ENCODE assay signal across 39 cellular contexts in the genomic region with DNA sequence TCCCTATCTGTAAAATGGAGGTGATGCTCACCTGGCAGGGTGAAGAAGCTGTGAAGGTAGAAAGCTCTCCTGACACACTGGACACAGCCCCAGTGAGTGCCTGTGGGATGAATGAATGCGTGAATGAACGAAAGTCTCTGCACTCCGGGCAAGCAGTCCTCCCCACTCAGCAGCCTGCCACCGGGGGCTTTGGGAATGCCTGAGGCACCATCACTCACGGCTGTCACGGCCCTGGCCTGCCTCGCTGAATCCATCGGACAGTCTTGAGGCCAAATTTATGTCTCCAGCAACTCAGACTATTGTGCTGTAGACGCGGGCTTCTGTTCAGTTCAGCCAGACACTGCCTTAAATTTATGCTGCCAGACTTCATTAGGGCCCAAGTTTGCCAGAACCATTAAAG.
"Had no signal": no experiment of that assay in that cellular context is flagged by ENCODE, and none has a peak within 500 bp of the region (broad histone marks: within the 10 kb centered on the region; RNA-seq: fewer than 3 reads in every experiment).

No MANE protein-coding gene starts in this region.

- DNase-seq: activated B cell treated with CpG ODN at 0.5 μM for 24 hours; activated CD4-positive, alpha-beta memory T cell treated with anti-CD3 and anti-CD28 coated beads, Interleukin-2, amount 10 ng/mL, durations not matched to agents 7 days and 5 days; activated CD4-positive, alpha-beta T cell treated with anti-CD3 and anti-CD28 coated beads for 4 hours; activated CD4-positive, alpha-beta T cell treated with anti-CD3 and anti-CD28 coated beads, Interleukin-2, amount 50 U/mL, for 1 hour; activated CD4-positive, CD25-positive, alpha-beta regulatory T cell treated with anti-CD3 and anti-CD28 coated beads, Interleukin-2, amount 50 U/mL, for 72 hours; activated CD8-positive, alpha-beta memory T cell treated with anti-CD3 and anti-CD28 coated beads for 24 hours; activated CD8-positive, alpha-beta memory T cell treated with anti-CD3 and anti-CD28 coated beads, Interleukin-2, amount 10 ng/mL, durations not matched to agents 7 days and 5 days; activated CD8-positive, alpha-beta memory T cell treated with anti-CD3 and anti-CD28 coated beads, Interleukin-2, amount 50 U/mL, for 48 hours; activated effector memory CD4-positive, alpha-beta T cell treated with anti-CD3 and anti-CD28 coated beads, Interleukin-2, amount 50 U/mL, for 16 hours; activated naive CD4-positive, alpha-beta T cell treated with Interleukin-2 at 50 U/mL for 16 hours; activated naive CD8-positive, alpha-beta T cell treated with anti-CD3 and anti-CD28 coated beads, Interleukin-2, amount 10 ng/mL, durations not matched to agents 7 days and 5 days; activated T-cell treated with anti-CD3 and anti-CD28 coated beads, Interleukin-2, amount 50 U/mL, for 48 hours; amygdala; cerebellar nuclear complex; Karpas-422; KBM-7; MG63; NCI-H1048; NCI-H1105 treated with DMSO at 0.1 percent for 48 hours; NCI-H1436; NCI-H1694; NCI-H1930; NCI-H2081 treated with DMSO at 0.1 percent for 48 hours; NCI-H226; NCI-H446 treated with DMSO at 0.1 percent for 48 hours; NCI-H524; NCI-H69; NCI-H82; PC-3; Right ventricle myocardium superior; SW 1271; T-helper 1 cell; T-helper 2 cell; T-helper 9 cell had no signal

- H3K36me3 ChIP-seq: ascending aorta, MG63, Peyer's patch had no signal

- H3K36me3 Mint-ChIP-seq: activated CD8-positive, alpha-beta memory T cell treated with anti-CD3 and anti-CD28 coated beads, Interleukin-2, amount 10 ng/mL, durations not matched to agents 7 days and 5 days; activated naive CD4-positive, alpha-beta T cell treated with anti-CD3 and anti-CD28 coated beads, Interleukin-2, amount 50 U/mL, for 24 hours; activated naive CD8-positive, alpha-beta T cell treated with anti-CD3 and anti-CD28 coated beads, Interleukin-2, amount 10 ng/mL, durations not matched to agents 7 days and 5 days had no signal

- H3K4me3 ChIP-seq: ascending aorta, MG63, Peyer's patch had no signal

- H3K27me3 Mint-ChIP-seq: activated CD8-positive, alpha-beta memory T cell treated with anti-CD3 and anti-CD28 coated beads, Interleukin-2, amount 10 ng/mL, durations not matched to agents 7 days and 5 days had no signal

- H3K9me3 ChIP-seq: ascending aorta, MG63, Peyer's patch had no signal

- H3K4me3 Mint-ChIP-seq: activated B cell treated with CpG ODN at 0.5 μM for 24 hours; activated CD4-positive, alpha-beta memory T cell treated with anti-CD3 and anti-CD28 coated beads, Interleukin-2, amount 10 ng/mL, durations not matched to agents 7 days and 5 days; activated CD8-positive, alpha-beta memory T cell treated with anti-CD3 and anti-CD28 coated beads, Interleukin-2, amount 10 ng/mL, durations not matched to agents 7 days and 5 days; activated naive CD4-positive, alpha-beta T cell treated with anti-CD3 and anti-CD28 coated beads, Interleukin-2, amount 50 U/mL, for 24 hours; activated naive CD8-positive, alpha-beta T cell treated with anti-CD3 and anti-CD28 coated beads, Interleukin-2, amount 10 ng/mL, durations not matched to agents 7 days and 5 days had no signal

- H3K4me1 ChIP-seq: ascending aorta, Peyer's patch had no signal

- H3K27ac Mint-ChIP-seq: activated B cell treated with CpG ODN at 0.5 μM for 24 hours; activated CD4-positive, alpha-beta memory T cell treated with anti-CD3 and anti-CD28 coated beads, Interleukin-2, amount 10 ng/mL, durations not matched to agents 7 days and 5 days; activated CD8-positive, alpha-beta memory T cell treated with anti-CD3 and anti-CD28 coated beads, Interleukin-2, amount 10 ng/mL, durations not matched to agents 7 days and 5 days; activated naive CD4-positive, alpha-beta T cell treated with anti-CD3 and anti-CD28 coated beads, Interleukin-2, amount 50 U/mL, for 24 hours; activated naive CD8-positive, alpha-beta T cell treated with anti-CD3 and anti-CD28 coated beads, Interleukin-2, amount 10 ng/mL, durations not matched to agents 7 days and 5 days had no signal

- H3K27ac ChIP-seq: ascending aorta, Peyer's patch, RWPE1, VCaP had no signal

- H3K27me3 ChIP-seq: ascending aorta, MG63, Peyer's patch had no signal

- H3K4me1 Mint-ChIP-seq: activated B cell treated with CpG ODN at 0.5 μM for 24 hours; activated CD4-positive, alpha-beta memory T cell treated with anti-CD3 and anti-CD28 coated beads, Interleukin-2, amount 10 ng/mL, durations not matched to agents 7 days and 5 days; activated CD8-positive, alpha-beta memory T cell treated with anti-CD3 and anti-CD28 coated beads, Interleukin-2, amount 10 ng/mL, durations not matched to agents 7 days and 5 days; activated naive CD4-positive, alpha-beta T cell treated with anti-CD3 and anti-CD28 coated beads, Interleukin-2, amount 50 U/mL, for 24 hours; activated naive CD8-positive, alpha-beta T cell treated with anti-CD3 and anti-CD28 coated beads, Interleukin-2, amount 10 ng/mL, durations not matched to agents 7 days and 5 days had no signal

- H3K9me3 Mint-ChIP-seq: activated B cell treated with CpG ODN at 0.5 μM for 24 hours; activated CD4-positive, alpha-beta memory T cell treated with anti-CD3 and anti-CD28 coated beads, Interleukin-2, amount 10 ng/mL, durations not matched to agents 7 days and 5 days; activated naive CD4-positive, alpha-beta T cell treated with anti-CD3 and anti-CD28 coated beads, Interleukin-2, amount 50 U/mL, for 24 hours; activated naive CD8-positive, alpha-beta T cell treated with anti-CD3 and anti-CD28 coated beads, Interleukin-2, amount 10 ng/mL, durations not matched to agents 7 days and 5 days had no signal
